In the genomic region with DNA sequence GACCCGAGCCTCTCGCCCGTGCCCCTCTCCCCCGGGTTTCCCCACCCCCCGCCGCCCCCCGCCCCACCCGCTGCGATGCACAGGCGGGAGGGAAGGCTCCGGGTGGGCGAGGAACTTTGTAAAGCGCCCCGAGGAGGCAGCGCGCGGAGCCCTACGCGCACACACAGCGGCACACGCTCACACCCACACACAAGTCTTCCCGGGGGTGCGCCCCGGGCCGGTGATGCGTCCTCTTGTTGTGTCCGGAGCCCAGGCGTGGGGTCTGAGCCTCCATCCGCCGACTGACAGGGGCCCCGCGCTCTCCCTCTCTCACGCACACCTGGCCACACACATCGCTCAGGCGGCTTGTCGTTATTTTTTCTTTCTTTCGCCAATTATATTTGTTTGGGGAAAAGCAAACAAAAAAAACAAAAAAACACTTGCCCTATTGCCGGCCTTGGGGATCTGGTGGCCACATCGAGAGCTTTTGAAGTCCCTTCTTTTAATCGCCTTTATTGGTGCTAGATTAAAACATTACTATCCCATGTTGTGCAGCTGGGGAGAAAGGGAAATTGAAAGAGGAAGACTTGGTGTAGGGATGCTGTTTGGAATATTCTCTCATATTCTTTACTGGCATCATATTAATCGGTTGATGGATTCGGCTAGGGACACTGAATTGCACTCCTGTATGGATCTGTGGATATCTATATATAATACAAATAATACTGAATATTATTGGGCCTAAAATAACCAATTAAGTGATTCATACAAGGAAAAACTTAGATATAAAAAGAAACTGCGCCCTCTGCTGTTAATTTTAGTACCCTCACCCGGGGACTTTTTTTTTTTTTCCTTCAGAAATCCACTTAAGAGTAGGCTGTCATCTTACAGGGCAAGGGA, we compare ENCODE assay signal across 8 cellular contexts. TPM values are rescaled to one million over a fixed set of nuclear protein-coding genes. Genes with fewer than 3 reads are reported as not detected.
A peak's percentile ranks its signal among the peaks of the same experiment; 100 is the strongest.
DNase-seq lines count a peak whose midpoint lies in the region; ATAC-seq, FAIRE-seq and TF ChIP-seq lines count a peak whose summit lies in the region.

No MANE protein-coding gene starts in this region.

- TF ChIP-seq CTCF in GM10248 (IDR thresholded peaks at IDR 0.05; ENCODE audit: control extremely low read depth, extremely low read depth, low read depth, missing control alignments): peak; percentile 40

- CTCF ChIA-PET in GM10248 (lab: Yijun Ruan, JAX): interaction anchor here (0.9 to 2.8 kb wide), 12 partner anchors 8 to 532 kb away, joined by 3 to 11 read pairs (median 4); no protein-coding TSS in a partner anchor

- DNase-seq in GM10248 (ENCODE audit: extremely low spot score): peak; percentile 41
- peak; percentile 57 for DNase-seq in NCI-H82 treated with DMSO at 0.1 percent for 48 hours (lab: John Stamatoyannopoulos, UW; ENCODE audit: unreplicated experiment)
- peak; percentile 37 for DNase-seq in amniotic stem cell (lab: John Stamatoyannopoulos, UW)
- DNase-seq in left ventricle myocardium superior: peak; percentile 36
- peak in 8 of 10 donors; percentile 8 to 87 (median 24) for DNase-seq in posterior cingulate gyrus

- intact Hi-C loops in left ventricle myocardium superior (cut with micrococcal nuclease) (no loop called here), posterior cingulate gyrus (cut with DNase I) (no loop called here)

- POLR2A ChIA-PET in GM10248 (lab: Yijun Ruan, JAX): no interaction called here

- ATAC-seq in HG03439 (IDR thresholded peaks at IDR 0.05; ENCODE audit: unreplicated experiment): peak; percentile 40
- ATAC-seq in left ventricle myocardium superior: peak; percentile 47
- ATAC-seq in GM19452 (IDR thresholded peaks at IDR 0.05; ENCODE audit: unreplicated experiment): no peak

- FAIRE-seq in A204.1 (lab: Jason Lieb, UNC): peak; percentile 94

RNA-seq across cellular contexts. Expression of gene NTNG1, which starts 0.9 kb away (rescaled TPM):
- 0.57 TPM for total RNA-seq in left ventricle myocardium superior
